In genomic region chr17:59893617-59894100, GRCh38 we compare ENCODE assay signal across 8 cellular contexts. TPM values are rescaled to one million over a fixed set of nuclear protein-coding genes. Genes with fewer than 3 reads are reported as not detected.
DNase-seq lines count a peak whose midpoint lies in the region; ATAC-seq lines count a peak whose summit lies in the region.

No MANE protein-coding gene starts in this region.

- peaks cover 9% of the 10 kb centered on the region for H3K36me3 Mint-ChIP-seq in activated T-helper 1 cell treated with anti-CD3 and anti-CD28 coated beads, Interleukin-12 subunit alpha, Interleukin-12 subunit beta, Interleukin-2, Interleukin-4 antibody, amounts not matched to agents 30 ng/mL and 10 ng/mL and 1 ng/mL, durations not matched to agents 14 hours and 24 hours and 36 hours (ENCODE audit: low read depth)

- peak overlapping the region; percentile 100 for H3K4me3 Mint-ChIP-seq in activated T-helper 1 cell treated with anti-CD3 and anti-CD28 coated beads, Interleukin-12 subunit alpha, Interleukin-12 subunit beta, Interleukin-2, Interleukin-4 antibody, amounts not matched to agents 30 ng/mL and 10 ng/mL and 1 ng/mL, durations not matched to agents 14 hours and 24 hours and 36 hours

- peak; percentile 8 to 10 for ATAC-seq in left cardiac atrium

- no peaks in the 10 kb centered on the region for H3K9me3 Mint-ChIP-seq in activated T-helper 1 cell treated with anti-CD3 and anti-CD28 coated beads, Interleukin-12 subunit alpha, Interleukin-12 subunit beta, Interleukin-2, Interleukin-4 antibody, amounts not matched to agents 30 ng/mL and 10 ng/mL and 1 ng/mL, durations not matched to agents 14 hours and 24 hours and 36 hours

- H3K4me1 Mint-ChIP-seq in activated T-helper 1 cell treated with anti-CD3 and anti-CD28 coated beads, Interleukin-12 subunit alpha, Interleukin-12 subunit beta, Interleukin-2, Interleukin-4 antibody, amounts not matched to agents 30 ng/mL and 10 ng/mL and 1 ng/mL, durations not matched to agents 14 hours and 24 hours and 36 hours (ENCODE audit: low read depth) = peaks cover 53% of the 10 kb centered on the region

- peaks cover 3% of the 10 kb centered on the region for H3K27me3 Mint-ChIP-seq in activated T-helper 1 cell treated with anti-CD3 and anti-CD28 coated beads, Interleukin-12 subunit alpha, Interleukin-12 subunit beta, Interleukin-2, Interleukin-4 antibody, amounts not matched to agents 30 ng/mL and 10 ng/mL and 1 ng/mL, durations not matched to agents 14 hours and 24 hours and 36 hours (ENCODE audit: insufficient read depth)

- peak overlapping the region; percentile 99 for H3K27ac Mint-ChIP-seq in activated T-helper 1 cell treated with anti-CD3 and anti-CD28 coated beads, Interleukin-12 subunit alpha, Interleukin-12 subunit beta, Interleukin-2, Interleukin-4 antibody, amounts not matched to agents 30 ng/mL and 10 ng/mL and 1 ng/mL, durations not matched to agents 14 hours and 24 hours and 36 hours

- intact Hi-C loops in activated T-helper 1 cell treated with anti-CD3 and anti-CD28 coated beads, Interleukin-12 subunit alpha, Interleukin-12 subunit beta, Interleukin-2, Interleukin-4 antibody, amounts not matched to agents 30 ng/mL and 10 ng/mL and 1 ng/mL, durations not matched to agents 14 hours and 24 hours and 36 hours (cut with micrococcal nuclease) = loop anchor here (1.0 to 5.0 kb wide), 8 partner anchors 47 to 739 kb away; partner anchors contain the start of genes DHX40, PRR11, RNFT1 and SKA2
- intact Hi-C loops in left cardiac atrium (cut with DNase I) = no loop called here

- peak overlapping the region; percentile 87 for H3K4me3 ChIP-seq in Jurkat, Clone E6-1 (ENCODE audit: low read length)

- DNase-seq in stimulated activated CD4-positive, alpha-beta T cell treated with anti-CD3 and anti-CD28 coated beads, Interleukin-2, amount 100 ng/mL, for 48 hours = peak; percentile 12 to 23
- DNase-seq in stimulated activated CD4-positive, alpha-beta T cell treated with anti-CD3 and anti-CD28 coated beads, Interleukin-15, amount 100 ng/mL, for 24 hours = no peak
- DNase-seq in Jurkat, Clone E6-1 (ENCODE audit: low read depth, low spot score) = no peak
- DNase-seq in activated T-helper 1 cell treated with anti-CD3 and anti-CD28 coated beads, Interleukin-12 subunit alpha, Interleukin-12 subunit beta, Interleukin-2, Interleukin-4 antibody, amounts not matched to agents 30 ng/mL and 10 ng/mL and 1 ng/mL, durations not matched to agents 14 hours and 24 hours and 36 hours (ENCODE audit: low spot score) = no peak
- DNase-seq in left cardiac atrium = no peak
- DNase-seq in putamen (ENCODE audit: low spot score) = peak; percentile 26
- DNase-seq in stimulated activated CD8-positive, alpha-beta memory T cell treated with anti-CD3 and anti-CD28 coated beads, Interleukin-4, amount 100 ng/mL, for 48 hours = no peak
- DNase-seq in NCI-H226 = no peak

RNA-seq across cellular contexts. Expression of gene RPS6KB1, which starts 0.7 kb away (rescaled TPM):
- 32.4 TPM for polyA plus RNA-seq in Jurkat, Clone E6-1 (2012; ENCODE audit: insufficient read depth, insufficient read length)
- total RNA-seq in activated T-helper 1 cell treated with anti-CD3 and anti-CD28 coated beads, Interleukin-12 subunit alpha, Interleukin-12 subunit beta, Interleukin-2, Interleukin-4 antibody, amounts not matched to agents 30 ng/mL and 10 ng/mL and 1 ng/mL, durations not matched to agents 14 hours and 24 hours and 36 hours = 67.6 and 82.7 TPM in 2 replicates
- 10 to 100 TPM; 19.4 to 29.9 TPM for total RNA-seq in left cardiac atrium

RNA-seq across cellular contexts. Expression of gene TUBD1, which starts 0.9 kb away (rescaled TPM):
- polyA plus RNA-seq in Jurkat, Clone E6-1 (2012; ENCODE audit: insufficient read depth, insufficient read length) = 10.6 TPM
- total RNA-seq in activated T-helper 1 cell treated with anti-CD3 and anti-CD28 coated beads, Interleukin-12 subunit alpha, Interleukin-12 subunit beta, Interleukin-2, Interleukin-4 antibody, amounts not matched to agents 30 ng/mL and 10 ng/mL and 1 ng/mL, durations not matched to agents 14 hours and 24 hours and 36 hours = 12.3 and 13.2 TPM in 2 replicates
- 10 to 100 TPM in 1 of 2 donors, 1 to 10 TPM in 1; 8.5 to 10.5 TPM for total RNA-seq in left cardiac atrium

Comparison
In these comparisons a context has a peak if more than half of its experiments do, and no peak if none do; other contexts are left out.
1. DNase-seq: peak in stimulated activated CD4-positive, alpha-beta T cell treated with anti-CD3 and anti-CD28 coated beads, Interleukin-2, amount 100 ng/mL, for 48 hours (2 of 2) and putamen (single experiment); none in stimulated activated CD4-positive, alpha-beta T cell treated with anti-CD3 and anti-CD28 coated beads, Interleukin-15, amount 100 ng/mL, for 24 hours (single experiment), Jurkat, Clone E6-1 (single experiment), activated T-helper 1 cell treated with anti-CD3 and anti-CD28 coated beads, Interleukin-12 subunit alpha, Interleukin-12 subunit beta, Interleukin-2, Interleukin-4 antibody, amounts not matched to agents 30 ng/mL and 10 ng/mL and 1 ng/mL, durations not matched to agents 14 hours and 24 hours and 36 hours (single experiment), left cardiac atrium (single experiment), stimulated activated CD8-positive, alpha-beta memory T cell treated with anti-CD3 and anti-CD28 coated beads, Interleukin-4, amount 100 ng/mL, for 48 hours (single experiment) and NCI-H226 (single experiment).